ENCODE assay signal across 1 cellular context in genomic region chr10:35600193-35600592, GRCh38.
TF ChIP-seq lines count a peak whose summit lies in the region.

No MANE protein-coding gene starts in this region.

TF ChIP-seq in IMR-90, 13 proteins besides CTCF, POLR2A, EP300 and RAD21 (continued from another document):
- TF ChIP-seq SMC3 (IDR thresholded peaks at IDR 0.05; ENCODE audit: low read depth, low read length): no peak
- TF ChIP-seq FOS (IDR thresholded peaks at IDR 0.05; ENCODE audit: low read depth, low read length): no peak
- TF ChIP-seq CHD1 (IDR thresholded peaks at IDR 0.05; ENCODE audit: low read depth, low read length): no peak
- TF ChIP-seq RCOR1 (IDR thresholded peaks at IDR 0.05; ENCODE audit: insufficient replicate concordance, low read length): no peak
- no peak for TF ChIP-seq MXI1 (IDR thresholded peaks at IDR 0.05; ENCODE audit: borderline replicate concordance, low read depth, low read length)
- TF ChIP-seq MAFK (IDR thresholded peaks at IDR 0.05; ENCODE audit: low read depth, low read length): no peak
- no peak for TF ChIP-seq BHLHE40 (IDR thresholded peaks at IDR 0.05; ENCODE audit: low read depth, low read length)
- TF ChIP-seq ELK1 (IDR thresholded peaks at IDR 0.05; ENCODE audit: borderline replicate concordance, low read depth, low read length): no peak
- no peak for TF ChIP-seq USF2 (IDR thresholded peaks at IDR 0.05; ENCODE audit: low read depth, low read length)
- TF ChIP-seq RFX5 (IDR thresholded peaks at IDR 0.05; ENCODE audit: low read depth, low read length): no peak
- no peak for TF ChIP-seq MAZ (IDR thresholded peaks at IDR 0.05; ENCODE audit: borderline replicate concordance, low read depth, low read length)
- TF ChIP-seq CEBPB (IDR thresholded peaks at IDR 0.05; ENCODE audit: low read depth, low read length): no peak
